In the genomic region with DNA sequence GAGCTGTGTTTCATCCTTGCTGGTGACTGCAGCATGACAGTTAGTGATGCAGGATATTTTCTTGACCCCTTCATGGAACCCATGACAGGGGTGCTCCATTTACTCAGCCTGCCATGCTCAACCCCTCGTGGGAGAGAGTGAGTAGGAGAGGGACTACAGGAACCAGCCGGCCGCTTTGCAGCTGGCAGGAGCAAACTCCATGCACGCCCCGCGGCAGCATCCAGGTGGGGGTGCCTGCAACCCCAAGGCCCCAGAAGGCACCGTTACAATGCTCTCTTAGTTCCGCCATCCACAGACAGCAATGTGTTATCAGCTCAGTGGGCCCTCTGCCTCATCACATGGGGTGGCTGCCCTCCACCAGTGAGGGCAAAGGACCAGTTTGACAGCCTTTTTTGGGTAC, we compare ENCODE assay signal across 39 cellular contexts.
"Had no signal": no experiment of that assay in that cellular context is flagged by ENCODE, and none has a peak within 500 bp of the region (broad histone marks: within the 10 kb centered on the region; RNA-seq: fewer than 3 reads in every experiment).

No MANE protein-coding gene starts in this region.

- H3K9me3 Mint-ChIP-seq: activated naive CD4-positive, alpha-beta T cell treated with anti-CD3 and anti-CD28 coated beads, Interleukin-2, amount 10 ng/mL, durations not matched to agents 7 days and 5 days; activated naive CD4-positive, alpha-beta T cell treated with anti-CD3 and anti-CD28 coated beads, Interleukin-2, amount 50 U/mL, for 24 hours; activated naive CD4-positive, alpha-beta T cell treated with anti-CD3 and anti-CD28 coated beads, Interleukin-2, amount 50 U/mL, for 72 hours; activated naive CD8-positive, alpha-beta T cell treated with anti-CD3 and anti-CD28 coated beads, Interleukin-2, amount 10 ng/mL, durations not matched to agents 7 days and 5 days; activated T-cell treated with anti-CD3 and anti-CD28 coated beads, Interleukin-2, amount 50 U/mL, for 24 hours; activated T-helper 1 cell treated with anti-CD3 and anti-CD28 coated beads, Interleukin-12 subunit alpha, Interleukin-12 subunit beta, Interleukin-2, Interleukin-4 antibody, amounts not matched to agents 30 ng/mL and 10 ng/mL and 1 ng/mL, durations not matched to agents 14 hours and 24 hours and 36 hours; activated T-helper 2 cell treated with anti-CD3 and anti-CD28 coated beads, Interferon-gamma antibody, Interleukin-2, Interleukin-4, amounts not matched to agents 10 μg/mL and 5 μg/mL and 100 μg/mL, durations not matched to agents 14 hours and 24 hours and 36 hours; central memory CD8-positive, alpha-beta T cell had no signal

- H3K27ac Mint-ChIP-seq: activated naive CD4-positive, alpha-beta T cell treated with anti-CD3 and anti-CD28 coated beads for 36 hours; activated naive CD4-positive, alpha-beta T cell treated with anti-CD3 and anti-CD28 coated beads, Interleukin-2, amount 10 ng/mL, durations not matched to agents 7 days and 5 days; activated naive CD4-positive, alpha-beta T cell treated with anti-CD3 and anti-CD28 coated beads, Interleukin-2, amount 50 U/mL, for 24 hours; activated naive CD4-positive, alpha-beta T cell treated with anti-CD3 and anti-CD28 coated beads, Interleukin-2, amount 50 U/mL, for 72 hours; activated naive CD8-positive, alpha-beta T cell; activated naive CD8-positive, alpha-beta T cell treated with anti-CD3 and anti-CD28 coated beads for 36 hours; activated naive CD8-positive, alpha-beta T cell treated with anti-CD3 and anti-CD28 coated beads, Interleukin-2, amount 10 ng/mL, durations not matched to agents 7 days and 5 days; activated naive CD8-positive, alpha-beta T cell treated with anti-CD3 and anti-CD28 coated beads, Interleukin-2, amount 50 U/mL, for 24 hours; activated T-cell treated with anti-CD3 and anti-CD28 coated beads, Interleukin-2, amount 50 U/mL, for 24 hours; activated T-cell treated with anti-CD3 and anti-CD28 coated beads, Interleukin-2, amount 50 U/mL, for 72 hours; activated T-helper 1 cell treated with anti-CD3 and anti-CD28 coated beads, Interleukin-12 subunit alpha, Interleukin-12 subunit beta, Interleukin-2, Interleukin-4 antibody, amounts not matched to agents 30 ng/mL and 10 ng/mL and 1 ng/mL, durations not matched to agents 14 hours and 24 hours and 36 hours; activated T-helper 17 cell treated with anti-CD3 and anti-CD28 coated beads, Interleukin-2, amount 50 U/mL, for 72 hours; activated T-helper 2 cell treated with anti-CD3 and anti-CD28 coated beads, Interferon-gamma antibody, Interleukin-2, Interleukin-4, amounts not matched to agents 10 μg/mL and 5 μg/mL and 100 μg/mL, durations not matched to agents 14 hours and 24 hours and 36 hours; brain had no signal

- H3K36me3 Mint-ChIP-seq: activated naive CD4-positive, alpha-beta T cell treated with anti-CD3 and anti-CD28 coated beads, Interleukin-2, amount 10 ng/mL, durations not matched to agents 7 days and 5 days; activated naive CD4-positive, alpha-beta T cell treated with anti-CD3 and anti-CD28 coated beads, Interleukin-2, amount 50 U/mL, for 24 hours; activated naive CD4-positive, alpha-beta T cell treated with anti-CD3 and anti-CD28 coated beads, Interleukin-2, amount 50 U/mL, for 72 hours; activated naive CD8-positive, alpha-beta T cell; activated naive CD8-positive, alpha-beta T cell treated with anti-CD3 and anti-CD28 coated beads for 36 hours; activated naive CD8-positive, alpha-beta T cell treated with anti-CD3 and anti-CD28 coated beads, Interleukin-2, amount 10 ng/mL, durations not matched to agents 7 days and 5 days; brain had no signal

- H3K27me3 ChIP-seq: adrenal gland, ascending aorta, body of pancreas, brain microvascular endothelial cell, breast epithelium, cardiac muscle cell had no signal

- FAIRE-seq: astrocyte had no signal

- H3K9me3 ChIP-seq: adrenal gland, ascending aorta, body of pancreas had no signal

- H3K27ac ChIP-seq: adrenal gland, ascending aorta, body of pancreas, brain microvascular endothelial cell, breast epithelium, cardiac muscle cell had no signal

- H3K4me3 Mint-ChIP-seq: activated naive CD4-positive, alpha-beta T cell treated with anti-CD3 and anti-CD28 coated beads for 36 hours; activated naive CD4-positive, alpha-beta T cell treated with anti-CD3 and anti-CD28 coated beads, Interleukin-2, amount 10 ng/mL, durations not matched to agents 7 days and 5 days; activated naive CD4-positive, alpha-beta T cell treated with anti-CD3 and anti-CD28 coated beads, Interleukin-2, amount 50 U/mL, for 24 hours; activated naive CD8-positive, alpha-beta T cell; activated naive CD8-positive, alpha-beta T cell treated with anti-CD3 and anti-CD28 coated beads for 36 hours; activated naive CD8-positive, alpha-beta T cell treated with anti-CD3 and anti-CD28 coated beads, Interleukin-2, amount 10 ng/mL, durations not matched to agents 7 days and 5 days; activated naive CD8-positive, alpha-beta T cell treated with anti-CD3 and anti-CD28 coated beads, Interleukin-2, amount 50 U/mL, for 24 hours; activated T-cell treated with anti-CD3 and anti-CD28 coated beads, Interleukin-2, amount 50 U/mL, for 24 hours; activated T-cell treated with anti-CD3 and anti-CD28 coated beads, Interleukin-2, amount 50 U/mL, for 4 hours; activated T-cell treated with anti-CD3 and anti-CD28 coated beads, Interleukin-2, amount 50 U/mL, for 72 hours; activated T-helper 1 cell treated with anti-CD3 and anti-CD28 coated beads, Interleukin-12 subunit alpha, Interleukin-12 subunit beta, Interleukin-2, Interleukin-4 antibody, amounts not matched to agents 30 ng/mL and 10 ng/mL and 1 ng/mL, durations not matched to agents 14 hours and 24 hours and 36 hours; activated T-helper 17 cell treated with anti-CD3 and anti-CD28 coated beads, Interleukin-2, amount 50 U/mL, for 72 hours; brain; central memory CD8-positive, alpha-beta T cell had no signal

- H3K4me3 ChIP-seq: adrenal gland, ascending aorta, body of pancreas, breast epithelium, cardiac muscle cell had no signal

- H3K4me1 ChIP-seq: adrenal gland, ascending aorta, body of pancreas, breast epithelium had no signal

- H3K4me1 Mint-ChIP-seq: activated naive CD4-positive, alpha-beta T cell treated with anti-CD3 and anti-CD28 coated beads, Interleukin-2, amount 10 ng/mL, durations not matched to agents 7 days and 5 days; activated naive CD4-positive, alpha-beta T cell treated with anti-CD3 and anti-CD28 coated beads, Interleukin-2, amount 50 U/mL, for 24 hours; activated naive CD8-positive, alpha-beta T cell treated with anti-CD3 and anti-CD28 coated beads for 36 hours; activated naive CD8-positive, alpha-beta T cell treated with anti-CD3 and anti-CD28 coated beads, Interleukin-2, amount 10 ng/mL, durations not matched to agents 7 days and 5 days; activated naive CD8-positive, alpha-beta T cell treated with anti-CD3 and anti-CD28 coated beads, Interleukin-2, amount 50 U/mL, for 24 hours; activated T-helper 17 cell treated with anti-CD3 and anti-CD28 coated beads, Interleukin-2, amount 50 U/mL, for 72 hours; brain; central memory CD8-positive, alpha-beta T cell had no signal

- H3K36me3 ChIP-seq: adrenal gland, ascending aorta, brain microvascular endothelial cell, breast epithelium, cardiac muscle cell had no signal

- ATAC-seq: activated naive CD4-positive, alpha-beta T cell treated with anti-CD3 and anti-CD28 coated beads, Interleukin-2, amount 50 U/mL, for 72 hours; activated naive CD8-positive, alpha-beta T cell treated with anti-CD3 and anti-CD28 coated beads, Interleukin-2, amount 50 U/mL, for 24 hours; activated T-cell treated with anti-CD3 and anti-CD28 coated beads, Interleukin-2, amount 50 U/mL, for 4 hours; activated T-cell treated with anti-CD3 and anti-CD28 coated beads, Interleukin-2, amount 50 U/mL, for 72 hours; activated T-helper 17 cell treated with anti-CD3 and anti-CD28 coated beads, Interleukin-2, amount 50 U/mL, for 72 hours; body of pancreas had no signal

- DNase-seq: activated effector memory CD4-positive, alpha-beta T cell treated with anti-CD3 and anti-CD28 coated beads, Interleukin-2, amount 50 U/mL, for 16 hours; activated effector memory CD4-positive, alpha-beta T cell treated with Interleukin-2 at 50 U/mL for 16 hours; activated gamma-delta T cell; activated gamma-delta T cell treated with Interleukin-2 at 50 U/mL for 16 hours; activated naive CD4-positive, alpha-beta T cell; activated naive CD4-positive, alpha-beta T cell treated with anti-CD3 and anti-CD28 coated beads for 36 hours; activated naive CD4-positive, alpha-beta T cell treated with anti-CD3 and anti-CD28 coated beads, Interleukin-2, amount 10 ng/mL, durations not matched to agents 7 days and 5 days; activated naive CD4-positive, alpha-beta T cell treated with anti-CD3 and anti-CD28 coated beads, Interleukin-2, amount 50 U/mL, for 16 hours; activated naive CD4-positive, alpha-beta T cell treated with Interleukin-2 at 50 U/mL for 16 hours; activated naive CD8-positive, alpha-beta T cell treated with anti-CD3 and anti-CD28 coated beads for 36 hours; activated naive CD8-positive, alpha-beta T cell treated with anti-CD3 and anti-CD28 coated beads, Interleukin-2, amount 10 ng/mL, durations not matched to agents 7 days and 5 days; activated naive CD8-positive, alpha-beta T cell treated with anti-CD3 and anti-CD28 coated beads, Interleukin-2, amount 50 U/mL, for 24 hours; activated T-cell treated with anti-CD3 and anti-CD28 coated beads, Interleukin-2, amount 50 U/mL, for 1 hour; activated T-cell treated with anti-CD3 and anti-CD28 coated beads, Interleukin-2, amount 50 U/mL, for 24 hours; activated T-cell treated with anti-CD3 and anti-CD28 coated beads, Interleukin-2, amount 50 U/mL, for 4 hours; activated T-cell treated with anti-CD3 and anti-CD28 coated beads, Interleukin-2, amount 50 U/mL, for 48 hours; activated T-cell treated with anti-CD3 and anti-CD28 coated beads, Interleukin-2, amount 50 U/mL, for 72 hours; adrenal gland; amniotic stem cell; amygdala; anterior cingulate cortex; aorta; body of pancreas; brain microvascular endothelial cell; caudate nucleus; central memory CD4-positive, alpha-beta T cell; cerebellar nuclear complex had no signal
